ENCODE assay signal across 8 cellular contexts in the genomic region with DNA sequence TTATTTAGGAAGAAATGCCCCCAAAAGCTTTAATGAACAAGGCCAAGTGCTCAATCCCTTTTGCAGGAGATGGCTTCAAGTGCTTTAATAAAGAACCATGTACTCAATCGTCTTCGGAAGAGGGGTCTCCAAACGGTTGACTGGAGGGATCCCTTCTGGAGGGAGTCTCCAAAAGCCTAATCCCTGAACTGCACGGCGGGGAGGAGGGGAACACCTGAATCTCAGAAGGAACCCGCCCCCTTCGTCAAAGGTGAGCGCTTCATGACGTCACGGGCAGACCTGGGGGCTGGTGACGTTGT. TPM values are rescaled to one million over a fixed set of nuclear protein-coding genes. Genes with fewer than 3 reads are reported as not detected.
DNase-seq lines count a peak whose midpoint lies in the region; ATAC-seq, FAIRE-seq and TF ChIP-seq lines count a peak whose summit lies in the region.

No MANE protein-coding gene starts in this region.

- no peaks in the 10 kb centered on the region for H3K27me3 ChIP-seq in BE2C
- H3K27me3 ChIP-seq in adrenal gland, result no peaks in the 10 kb centered on the region
- H3K27me3 ChIP-seq in keratinocyte (ENCODE audit: control insufficient read depth, extremely low read depth, insufficient read depth, low read length), result no peaks in the 10 kb centered on the region

- peaks cover 3% of the 10 kb centered on the region for H3K9me1 ChIP-seq in keratinocyte (ENCODE audit: control insufficient read depth, extremely low read depth, insufficient read depth, low read length)

- no peaks in the 10 kb centered on the region for H3K9me3 ChIP-seq in BE2C
- H3K9me3 ChIP-seq in adrenal gland (replicated peaks in 1 of 3), result no peaks in the 10 kb centered on the region
- H3K9me3 ChIP-seq in keratinocyte (ENCODE audit: control insufficient read depth, low read depth, low read length), result no peaks in the 10 kb centered on the region

- H3K27ac ChIP-seq in adrenal gland (peak overlapping the region; percentile 64 to 100 (median 97)), keratinocyte (ENCODE audit: control insufficient read depth, insufficient read depth, low read length) (peak overlapping the region; percentile 92)

- intact Hi-C loops in adrenal gland (cut with DNase I), result no loop called here

- peak overlapping the region; percentile 79 for H3K4me2 ChIP-seq in keratinocyte (ENCODE audit: control insufficient read depth, extremely low read depth, insufficient read depth, low read depth, low read length)

- DNase-seq in BE2C (no peak), LNCaP clone FGC (ENCODE audit: low read depth) (no peak), adrenal gland (peak in 6 of 7 donors; percentile 61 to 90 (median 74)), keratinocyte (ENCODE audit: low read depth, low spot score) (no peak)
- DNase-seq in stimulated activated CD4-positive, alpha-beta T cell treated with anti-CD3 and anti-CD28 coated beads, Interleukin-4, amount 100 ng/mL, for 24 hours, result peak; percentile 79

- peak overlapping the region; percentile 95 for H3K9ac ChIP-seq in keratinocyte (ENCODE audit: control insufficient read depth, extremely low read depth, insufficient read depth, low read length)

- H2AFZ ChIP-seq in keratinocyte (ENCODE audit: control insufficient read depth, low read length), result peak overlapping the region; percentile 62

- H3K36me3 ChIP-seq in BE2C (peaks cover 42% of the 10 kb centered on the region), adrenal gland (replicated peaks in 1 of 2) (peaks cover 0 to 50% of the 10 kb centered on the region in 2 donors), keratinocyte (ENCODE audit: control insufficient read depth in 2 of 2, extremely low read depth in 1 of 2, insufficient read depth in 2 of 2, low read length in 2 of 2) (peaks cover 39 to 49% of the 10 kb centered on the region in 2 experiments)

- ATAC-seq in HG02981 (IDR thresholded peaks at IDR 0.05; ENCODE audit: unreplicated experiment) (no peak), GM21737 (IDR thresholded peaks at IDR 0.05; ENCODE audit: unreplicated experiment) (no peak), GM19455 (IDR thresholded peaks at IDR 0.05; ENCODE audit: unreplicated experiment) (no peak)

- no peak for FAIRE-seq in keratinocyte (lab: Jason Lieb, UNC)

- no peak for TF ChIP-seq POLR2A in adrenal gland (IDR thresholded peaks at IDR 0.05)

- H3K4me1 ChIP-seq in BE2C (no peaks in the 10 kb centered on the region), adrenal gland (replicated peaks in 1 of 2) (peaks cover 13 to 17% of the 10 kb centered on the region in 2 donors), keratinocyte (ENCODE audit: control insufficient read depth, extremely low read depth, insufficient read depth, low read length) (peaks cover 15% of the 10 kb centered on the region)

- no peaks in the 10 kb centered on the region for H4K20me1 ChIP-seq in keratinocyte (ENCODE audit: control insufficient read depth, extremely low read depth, insufficient read depth, low read length)

- 0 to 2% (median 0%) methylated on average over 3 to 11 of the region's 11 CpGs for WGBS in adrenal gland, 4 donors

- no peak for TF ChIP-seq CTCF in BE2C (IDR thresholded peaks at IDR 0.05; ENCODE audit: low read depth, low read length)
- no peak for TF ChIP-seq CTCF in LNCaP clone FGC (IDR thresholded peaks at IDR 0.05; ENCODE audit: control insufficient read depth, extremely low read depth, insufficient read depth)
- no peak for TF ChIP-seq CTCF in adrenal gland (IDR thresholded peaks at IDR 0.05)
- TF ChIP-seq CTCF in keratinocyte (optimal IDR thresholded peaks at IDR 0.05 in 1 of 3, IDR thresholded peaks at IDR 0.05 in 1 of 3, conservative IDR thresholded peaks at IDR 0.05 in 1 of 3; ENCODE audit: extremely low read depth in 1 of 3, insufficient read depth in 2 of 3, low read length in 3 of 3), result no peak

- H3K4me3 ChIP-seq in BE2C (ENCODE audit: low read depth, low read length), result peak overlapping the region; percentile 99
- peak overlapping the region; percentile 98 for H3K4me3 ChIP-seq in LNCaP clone FGC (ENCODE audit: low read depth, low read length)
- peak overlapping the region; percentile 3 to 97 (median 71) for H3K4me3 ChIP-seq in adrenal gland
- H3K4me3 ChIP-seq in keratinocyte (ENCODE audit: control insufficient read depth in 2 of 3, extremely low read depth in 1 of 3, insufficient read depth in 2 of 3, low read depth in 1 of 3, low read length in 3 of 3), result peak overlapping the region; percentile 60 to 78 (median 76)

- dilution Hi-C loops in keratinocyte (cut with MboI; ENCODE audit: extremely low pct_ligation_motif_present, low sequenced_read_pairs), result no loop called here

- H3K79me2 ChIP-seq in keratinocyte (ENCODE audit: control insufficient read depth, insufficient read depth, low read length), result peaks cover 20% of the 10 kb centered on the region

RNA-seq across cellular contexts. Expression of a gene that starts 0.5 kb away (rescaled TPM):
- 130 TPM for polyA plus RNA-seq in BE2C (2012; ENCODE audit: insufficient read depth, insufficient read length, low read depth)
- 10 to 100 TPM; 46.8 to 60.2 (median 51.9) TPM for total RNA-seq in adrenal gland
- 10 to 100 TPM; 50.9 to 86.9 (median 51.6) TPM for polyA plus RNA-seq in adrenal gland
- 30.7 to 53.3 TPM (median 39.4 TPM) in 3 replicates for polyA plus RNA-seq in keratinocyte
- 42.1 TPM for polyA plus RNA-seq in keratinocyte (2011; ENCODE audit: low read depth)
- polyA plus RNA-seq in keratinocyte (2011; cell fraction: cytosol; rRNA removed), result 37.7 and 48.7 TPM in 2 replicates
- polyA plus RNA-seq in keratinocyte (2011; cell fraction: nucleus; rRNA removed), result 52.1 and 61.1 TPM in 2 replicates
- 40.2 and 49.3 TPM in 2 replicates for polyA plus RNA-seq in keratinocyte (2012; ENCODE audit: low replicate concordance)
- 19.4 to 34.4 TPM (median 29.8 TPM) in 3 replicates for polyA minus RNA-seq in keratinocyte
- polyA minus RNA-seq in keratinocyte (2011; cell fraction: cytosol; rRNA and poly(A)+ RNA removed), result 32.2 TPM
- polyA minus RNA-seq in keratinocyte (2011; cell fraction: nucleus; rRNA and poly(A)+ RNA removed), result 21.0 and 24.5 TPM in 2 replicates

RNA-seq across cellular contexts. Expression of a gene that starts 0.8 kb away (rescaled TPM):
- 101 TPM for polyA plus RNA-seq in BE2C (2012; ENCODE audit: insufficient read depth, insufficient read length, low read depth)
- total RNA-seq in adrenal gland, result 100 to 1,000 TPM in 1 of 8 donors, 10 to 100 TPM in 7; 44.1 to 221 (median 65.3) TPM
- 10 to 100 TPM; 43.6 to 49.6 (median 49.2) TPM for polyA plus RNA-seq in adrenal gland
- 14.7 to 18.8 TPM (median 18.2 TPM) in 3 replicates for polyA plus RNA-seq in keratinocyte
- polyA plus RNA-seq in keratinocyte (2011; ENCODE audit: low read depth), result 20.0 TPM
- polyA plus RNA-seq in keratinocyte (2011; cell fraction: cytosol; rRNA removed), result 18.8 and 23.9 TPM in 2 replicates
- 15.6 and 18.3 TPM in 2 replicates for polyA plus RNA-seq in keratinocyte (2011; cell fraction: nucleus; rRNA removed)
- polyA plus RNA-seq in keratinocyte (2012; ENCODE audit: low replicate concordance), result 9.2 and 15.5 TPM in 2 replicates
- 18.8 to 47.0 TPM (median 20.1 TPM) in 3 replicates for polyA minus RNA-seq in keratinocyte
- 17.8 TPM for polyA minus RNA-seq in keratinocyte (2011; cell fraction: cytosol; rRNA and poly(A)+ RNA removed)
- 6.0 and 8.5 TPM in 2 replicates for polyA minus RNA-seq in keratinocyte (2011; cell fraction: nucleus; rRNA and poly(A)+ RNA removed)

RNA-seq across cellular contexts. Expression of a gene that starts 16.2 kb away (rescaled TPM):
- 16.7 TPM for polyA plus RNA-seq in BE2C (2012; ENCODE audit: insufficient read depth, insufficient read length, low read depth)
- 100 to 1,000 TPM in 3 of 8 donors, 10 to 100 TPM in 5; 46.8 to 187 (median 86.7) TPM for total RNA-seq in adrenal gland
- 100 to 1,000 TPM in 2 of 3 donors, 10 to 100 TPM in 1; 64.8 to 193 (median 113) TPM for polyA plus RNA-seq in adrenal gland
- 10.4 to 14.2 TPM (median 12.8 TPM) in 3 replicates for polyA plus RNA-seq in keratinocyte
- polyA plus RNA-seq in keratinocyte (2011; ENCODE audit: low read depth), result 66.8 TPM
- 11.3 and 17.9 TPM in 2 replicates for polyA plus RNA-seq in keratinocyte (2011; cell fraction: cytosol; rRNA removed)
- 93.2 and 153 TPM in 2 replicates for polyA plus RNA-seq in keratinocyte (2011; cell fraction: nucleus; rRNA removed)
- 35.1 and 305 TPM in 2 replicates for polyA plus RNA-seq in keratinocyte (2012; ENCODE audit: low replicate concordance)
- 6.3 to 18.5 TPM (median 9.8 TPM) in 3 replicates for polyA minus RNA-seq in keratinocyte
- 40.3 TPM for polyA minus RNA-seq in keratinocyte (2011; cell fraction: cytosol; rRNA and poly(A)+ RNA removed)
- polyA minus RNA-seq in keratinocyte (2011; cell fraction: nucleus; rRNA and poly(A)+ RNA removed), result 35.3 and 40.7 TPM in 2 replicates

RNA-seq across cellular contexts. Expression of a gene that starts 22.1 kb away (rescaled TPM):
- polyA plus RNA-seq in BE2C (2012; ENCODE audit: insufficient read depth, insufficient read length, low read depth), result 35.9 TPM
- 10 to 100 TPM; 11.3 to 23.4 (median 18.1) TPM for total RNA-seq in adrenal gland
- polyA plus RNA-seq in adrenal gland, result 10 to 100 TPM in 2 of 3 donors, 1 to 10 TPM in 1; 3.6 to 44.8 (median 16.3) TPM
- polyA plus RNA-seq in keratinocyte, result 3.6 to 6.4 TPM (median 5.2 TPM) in 3 replicates
- polyA plus RNA-seq in keratinocyte (2011; ENCODE audit: low read depth), result 2.9 TPM
- polyA plus RNA-seq in keratinocyte (2011; cell fraction: cytosol; rRNA removed), result 2.6 and 2.8 TPM in 2 replicates
- 20.5 and 27.7 TPM in 2 replicates for polyA plus RNA-seq in keratinocyte (2011; cell fraction: nucleus; rRNA removed)
- polyA plus RNA-seq in keratinocyte (2012; ENCODE audit: low replicate concordance), result 4.8 and 12.2 TPM in 2 replicates
- polyA minus RNA-seq in keratinocyte, result 6.0 to 50.0 TPM (median 6.2 TPM) in 3 replicates
- 9.0 TPM for polyA minus RNA-seq in keratinocyte (2011; cell fraction: cytosol; rRNA and poly(A)+ RNA removed)
- 12.6 and 12.8 TPM in 2 replicates for polyA minus RNA-seq in keratinocyte (2011; cell fraction: nucleus; rRNA and poly(A)+ RNA removed)

RNA-seq across cellular contexts. Expression of a gene that starts 45.3 kb away (rescaled TPM):
- 3,669 TPM for polyA plus RNA-seq in BE2C (2012; ENCODE audit: insufficient read depth, insufficient read length, low read depth)
- total RNA-seq in adrenal gland, result 1,000 to 10,000 TPM in 6 of 8 donors, 100 to 1,000 TPM in 2; 848 to 1,939 (median 1,279) TPM
- polyA plus RNA-seq in adrenal gland, result 1,000 to 10,000 TPM; 1,071 to 2,033 (median 1,152) TPM
- polyA plus RNA-seq in keratinocyte, result 1,323 to 2,302 TPM (median 1,614 TPM) in 3 replicates
- 343 TPM for polyA plus RNA-seq in keratinocyte (2011; ENCODE audit: low read depth)
- 1,568 and 2,617 TPM in 2 replicates for polyA plus RNA-seq in keratinocyte (2011; cell fraction: cytosol; rRNA removed)
- polyA plus RNA-seq in keratinocyte (2011; cell fraction: nucleus; rRNA removed), result 776 and 828 TPM in 2 replicates
- polyA plus RNA-seq in keratinocyte (2012; ENCODE audit: low replicate concordance), result 2,774 and 3,181 TPM in 2 replicates
- polyA minus RNA-seq in keratinocyte, result 1,316 to 1,952 TPM (median 1,376 TPM) in 3 replicates
- 2,828 TPM for polyA minus RNA-seq in keratinocyte (2011; cell fraction: cytosol; rRNA and poly(A)+ RNA removed)
- polyA minus RNA-seq in keratinocyte (2011; cell fraction: nucleus; rRNA and poly(A)+ RNA removed), result 277 and 290 TPM in 2 replicates

Comparison
In these comparisons a context has a peak if more than half of its experiments do, and no peak if none do; other contexts are left out.
1. DNase-seq: peak in adrenal gland (6 of 7) and stimulated activated CD4-positive, alpha-beta T cell treated with anti-CD3 and anti-CD28 coated beads, Interleukin-4, amount 100 ng/mL, for 24 hours (single experiment); none in BE2C (single experiment), LNCaP clone FGC (single experiment) and keratinocyte (single experiment).
2. Peak in every context shown above with its lines, with median percentiles within 50 percentile points of each other: H3K4me3 ChIP-seq.